In the genomic region with DNA sequence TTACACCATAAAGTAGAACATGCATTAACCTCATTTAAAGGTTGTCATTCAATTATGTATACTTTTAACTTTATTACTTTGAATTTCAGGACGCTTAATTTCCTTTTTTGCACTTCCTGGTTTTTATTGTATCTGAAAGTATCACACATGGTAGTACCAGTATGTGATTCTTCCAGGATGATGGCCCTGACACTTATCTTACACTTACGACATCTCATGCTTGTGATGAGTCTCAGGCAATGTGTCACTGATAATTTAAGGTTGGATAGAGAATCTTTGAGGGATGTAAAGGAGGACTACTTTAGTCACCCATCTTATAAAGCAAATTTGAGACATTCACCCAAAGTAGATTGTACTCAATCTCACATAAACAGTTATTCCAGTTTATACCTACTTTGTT, we compare ENCODE assay signal across 26 cellular contexts.
"Had no signal": no experiment of that assay in that cellular context is flagged by ENCODE, and none has a peak within 500 bp of the region (broad histone marks: within the 10 kb centered on the region; RNA-seq: fewer than 3 reads in every experiment).

No MANE protein-coding gene starts in this region.

- H3K4me1 ChIP-seq: stomach, suprapubic skin, testis, thyroid gland, tibial artery, tibial nerve, transverse colon, upper lobe of left lung, upper lobe of right lung, uterus, vagina had no signal

- H3K36me3 ChIP-seq: stomach, suprapubic skin, thoracic aorta, thyroid gland, tibial artery, tibial nerve, transverse colon, upper lobe of left lung, upper lobe of right lung, uterus, vagina had no signal

- H3K27ac ChIP-seq: stomach, suprapubic skin, testis, thoracic aorta, thyroid gland, tibial artery, tibial nerve, transverse colon, upper lobe of left lung, upper lobe of right lung, uterus, vagina had no signal

- H3K9me3 ChIP-seq: stomach, suprapubic skin, testis, thoracic aorta, thyroid gland, tibial artery, tibial nerve, transverse colon, upper lobe of left lung, upper lobe of right lung, uterus, vagina had no signal

- FAIRE-seq: urothelium cell line had no signal

- H3K4me3 ChIP-seq: stomach, suprapubic skin, testis, thoracic aorta, thyroid gland, tibial artery, tibial nerve, transverse colon, upper lobe of left lung, upper lobe of right lung, uterus, vagina had no signal

- H3K27me3 ChIP-seq: stomach, suprapubic skin, testis, thyroid gland, tibial artery, tibial nerve, transverse colon, upper lobe of left lung, upper lobe of right lung, uterus, vagina had no signal

- ATAC-seq: stimulated activated effector memory CD8-positive, alpha-beta T cell treated with anti-CD3 and anti-CD28 coated beads, Interleukin-12 subunit alpha, Interleukin-12 subunit beta, amount 100 ng/mL, for 72 hours; stimulated activated memory B cell treated with anti-CD40 and anti-IgM and Interleukin-4, amounts not matched to agents 10 μg/mL and 1 μg/mL and 100 μg/mL, for 72 hours; stimulated activated naive B cell treated with anti-CD40 and anti-IgM and Interleukin-4, amounts not matched to agents 10 μg/mL and 1 μg/mL and 100 μg/mL, for 72 hours; stimulated activated naive CD8-positive, alpha-beta T cell treated with anti-CD3 and anti-CD28 coated beads, Interleukin-15, amount 100 ng/mL, for 72 hours; stimulated activated naive CD8-positive, alpha-beta T cell treated with anti-CD3 and anti-CD28 coated beads, Interleukin-15, Interleukin-2, amounts not matched to agents 100 U/mL and 50 U/mL, for 24 hours; upper lobe of right lung had no signal

- DNase-seq: stimulated activated CD4-positive, alpha-beta T cell treated with anti-CD3 and anti-CD28 coated beads, Interleukin-2, amount 100 ng/mL, for 48 hours; stimulated activated CD4-positive, alpha-beta T cell treated with anti-CD3 and anti-CD28 coated beads, Interleukin-4, amount 100 ng/mL, for 1 hour; stimulated activated CD4-positive, alpha-beta T cell treated with anti-CD3 and anti-CD28 coated beads, Interleukin-4, amount 100 ng/mL, for 24 hours; stimulated activated CD4-positive, alpha-beta T cell treated with anti-CD3 and anti-CD28 coated beads, Interleukin-4, amount 100 ng/mL, for 4 hours; stimulated activated CD8-positive, alpha-beta memory T cell treated with anti-CD3 and anti-CD28 coated beads, Interleukin-4, amount 100 ng/mL, for 48 hours; stimulated activated naive B cell treated with anti-CD40 and anti-IgM and Interleukin-4, amounts not matched to agents 10 μg/mL and 1 μg/mL and 100 μg/mL, for 72 hours; stimulated activated naive CD4-positive, alpha-beta T cell; stimulated activated naive CD4-positive, alpha-beta T cell treated with Interleukin-2 at 50 U/mL for 16 hours; stimulated activated naive CD8-positive, alpha-beta T cell treated with anti-CD3 and anti-CD28 coated beads, Interleukin-15, amount 100 ng/mL, for 72 hours; stimulated activated naive CD8-positive, alpha-beta T cell treated with anti-CD3 and anti-CD28 coated beads, Interleukin-15, Interleukin-2, amounts not matched to agents 100 U/mL and 50 U/mL, for 24 hours; stomach; substantia nigra; testis; thyroid gland; tibial artery; transverse colon; upper lobe of left lung; upper lobe of right lung; uterus had no signal
